In genomic region chr20:63651942-63652191, GRCh38 we compare ENCODE assay signal across 8 cellular contexts. TPM values are rescaled to one million over a fixed set of nuclear protein-coding genes. Genes with fewer than 3 reads are reported as not detected.
DNase-seq lines count a peak whose midpoint lies in the region; ATAC-seq, FAIRE-seq and TF ChIP-seq lines count a peak whose summit lies in the region.

No MANE protein-coding gene starts in this region.

- POLR2A ChIA-PET in A549 (lab: Yijun Ruan, JAX): interaction anchor here (2.2 kb wide), 1 partner anchor 10 kb away, joined by 7 read pairs; no protein-coding TSS in a partner anchor

- intact Hi-C loops in mammary epithelial cell (cut with micrococcal nuclease): loop anchor here (10.0 kb wide), 1 partner anchor 117 kb away; the partner anchor contains the start of gene PTK6

- no peaks in the 10 kb centered on the region for H4K20me1 ChIP-seq in mammary epithelial cell (ENCODE audit: insufficient read depth, low read length)

- H3K27me3 ChIP-seq in HUES48 (ENCODE audit: control insufficient read depth, insufficient read depth, low read length) (peaks cover 9% of the 10 kb centered on the region; the same call in 1 of the 2 replicates), mammary epithelial cell (ENCODE audit: insufficient read depth, low read length) (no peaks in the 10 kb centered on the region)

- no peaks in the 10 kb centered on the region for H3K36me3 Mint-ChIP-seq in mesothelial cell of epicardium

- H3K27me3 Mint-ChIP-seq in mesothelial cell of epicardium (ENCODE audit: low read depth): no peaks in the 10 kb centered on the region

- H3K9me3 Mint-ChIP-seq in mesothelial cell of epicardium: no peaks in the 10 kb centered on the region

- H3K27ac ChIP-seq in A549 (no peak overlapping the region; a peak in 1 of 6 replicates), HUES48 (ENCODE audit: low read depth, low read length) (no peak overlapping the region), mammary epithelial cell (ENCODE audit: insufficient read depth, low read depth, low read length) (no peak overlapping the region)

- BruUV-seq in mammary epithelial cell (replicated peaks; lab: Mats Ljungman, UMichigan): no TSS peak

- CTCF ChIA-PET in A549 (lab: Yijun Ruan, JAX): interaction anchor here (0.8 to 1.8 kb wide), 2 partner anchors 10 to 322 kb away, joined by 3 to 6 read pairs; no protein-coding TSS in a partner anchor
- CTCF ChIA-PET in mammary epithelial cell (lab: Charles Lee; ENCODE audit: low non-redundant PET): no interaction called here

- H3K4me3 ChIP-seq in A549: peak overlapping the region; percentile 56; the same call in 2 of the 3 replicates
- H3K4me3 ChIP-seq in HUES48 (ENCODE audit: low read depth, low read length): peak overlapping the region; percentile 66
- peak overlapping the region in 2 of 3 experiments; percentile 30 to 57 for H3K4me3 ChIP-seq in mammary epithelial cell (replicated peaks in 1 of 3; ENCODE audit: insufficient read depth in 1 of 3, low read depth in 2 of 3, low read length in 3 of 3)

- H3K4me1 ChIP-seq in A549 (peaks cover 14% of the 10 kb centered on the region), HUES48 (ENCODE audit: control insufficient read depth, insufficient read depth, low read length) (peaks cover 8% of the 10 kb centered on the region), mammary epithelial cell (ENCODE audit: insufficient read depth, low read length) (peaks cover 15% of the 10 kb centered on the region)

- no peaks in the 10 kb centered on the region for H3K79me2 ChIP-seq in mammary epithelial cell (ENCODE audit: insufficient read depth, low read length)

- no peak overlapping the region for H3K27ac Mint-ChIP-seq in mesothelial cell of epicardium

- TF ChIP-seq CTCF in A549 (IDR thresholded peaks at IDR 0.05): no peak
- TF ChIP-seq CTCF in mammary epithelial cell (conservative IDR thresholded peaks at IDR 0.05 in 1 of 2, IDR thresholded peaks at IDR 0.05 in 1 of 2; ENCODE audit: extremely low read depth in 1 of 2, insufficient read depth in 1 of 2, low read depth in 1 of 2, low read length in 2 of 2): no peak
- no peak for TF ChIP-seq CTCF in mesothelial cell of epicardium (IDR thresholded peaks at IDR 0.05; ENCODE audit: unreplicated experiment)

- no peak overlapping the region for H3K9ac ChIP-seq in HUES48 (ENCODE audit: low read depth, low read length)
- H3K9ac ChIP-seq in mammary epithelial cell (ENCODE audit: insufficient read depth, low read length): no peak overlapping the region

- dilution Hi-C loops in mammary epithelial cell (cut with HindIII; ENCODE audit: low sequenced_read_pairs): no loop called here

- ATAC-seq in A549 (no peak), HG03108 (IDR thresholded peaks at IDR 0.05; ENCODE audit: unreplicated experiment) (no peak)

- TF ChIP-seq POLR2A in A549 (IDR thresholded peaks at IDR 0.05; ENCODE audit: low read length): no peak

- WGBS in A549 (ENCODE audit: missing lambda C conversion rate): 47% methylated on average over 8 of the region's 11 CpGs
- no CpG with 5 or more reads among the region's 11 CpGs for WGBS in mammary epithelial cell (ENCODE audit: low coverage, missing lambda C conversion rate)

- in situ Hi-C loops in mammary epithelial cell (cut with MboI; ENCODE audit: low sequenced_read_pairs in 2 of 2): no loop called here

- no peak for TF ChIP-seq EP300 in A549 (IDR thresholded peaks at IDR 0.05)

- no peak overlapping the region for H2AFZ ChIP-seq in mammary epithelial cell (ENCODE audit: low read depth, low read length)

- peak overlapping the region; percentile 74 for H3K4me3 Mint-ChIP-seq in mesothelial cell of epicardium

- peak overlapping the region; percentile 99 for H3K4me2 ChIP-seq in A549
- peak overlapping the region; percentile 95 for H3K4me2 ChIP-seq in mammary epithelial cell (ENCODE audit: insufficient read depth, low read depth, low read length)

- no peak for DNase-seq in A549 (ENCODE audit: low read depth in 1 of 2, low spot score in 1 of 2)
- no peak for DNase-seq in mammary epithelial cell
- no peak for DNase-seq in mesothelial cell of epicardium (ENCODE audit: low spot score in 2 of 2, unreplicated experiment in 2 of 2)
- DNase-seq in NCI-H748 treated with DMSO at 0.1 percent for 48 hours (lab: John Stamatoyannopoulos, UW): no peak
- DNase-seq in NCI-H2081 (lab: John Stamatoyannopoulos, UW): no peak
- no peak for DNase-seq in OCI-M2 (lab: John Stamatoyannopoulos, UW; ENCODE audit: unreplicated experiment)

- FAIRE-seq in A549 (lab: Jason Lieb, UNC): no peak

- H3K9me3 ChIP-seq in A549 (no peaks in the 10 kb centered on the region), HUES48 (ENCODE audit: control insufficient read depth, insufficient read depth, low read length) (no peaks in the 10 kb centered on the region), mammary epithelial cell (replicated peaks; ENCODE audit: insufficient read depth, low read length) (no peaks in the 10 kb centered on the region)

- no peak for TF ChIP-seq RAD21 in A549 (conservative IDR thresholded peaks at IDR 0.05 in 1 of 2, IDR thresholded peaks at IDR 0.05 in 1 of 2)

- peaks cover 4% of the 10 kb centered on the region; the same call in 1 of the 2 replicates for H3K36me3 ChIP-seq in HUES48 (ENCODE audit: control insufficient read depth, insufficient read depth, low read length)
- H3K36me3 ChIP-seq in mammary epithelial cell (ENCODE audit: insufficient read depth, low read length): no peaks in the 10 kb centered on the region

- H3K4me1 Mint-ChIP-seq in mesothelial cell of epicardium: peaks cover 13% of the 10 kb centered on the region

TF ChIP-seq in A549, 52 proteins besides CTCF, POLR2A, EP300 and RAD21:
- TF ChIP-seq RCOR1 (IDR thresholded peaks at IDR 0.05; ENCODE audit: low read depth, low read length): no peak
- TF ChIP-seq CHD2 (IDR thresholded peaks at IDR 0.05; ENCODE audit: low read length, partially characterized antibody): no peak
- TF ChIP-seq FOXS1 (CRISPR knock-in tag; IDR thresholded peaks at IDR 0.05): no peak

RNA-seq across cellular contexts. Expression of gene STMN3, which starts 1.4 kb away (rescaled TPM):
- polyA plus RNA-seq in A549 (2011; rRNA removed): 2.5 and 2.8 TPM in 2 replicates
- polyA plus RNA-seq in A549 (2012; cell fraction: cytosol; rRNA removed): 9.2 and 14.4 TPM in 2 replicates
- polyA plus RNA-seq in A549 (2012; cell fraction: nucleus; rRNA removed): 14.7 and 18.5 TPM in 2 replicates
- 3.2 to 5.0 TPM (median 3.8 TPM) in 3 replicates for polyA plus RNA-seq in A549 (2017; fragmentation: RNase III; extraction: RNeasy Plus Mini Kit Qiagen cat#74134 plus additional on column Dnase treatment)
- polyA minus RNA-seq in A549 (2011; rRNA and poly(A)+ RNA removed): 1.6 and 2.9 TPM in 2 replicates
- 1 to 10 TPM; 7.5 to 8.5 TPM for total RNA-seq in mammary epithelial cell
- 15.2 TPM for polyA plus RNA-seq in mammary epithelial cell
- polyA minus RNA-seq in mammary epithelial cell: 10.4 TPM
- 29.9 to 34.1 TPM (median 32.1 TPM) in 3 replicates for total RNA-seq in mesothelial cell of epicardium

RNA-seq across cellular contexts. Expression of gene RTEL1, which starts 6.2 kb away (rescaled TPM):
- polyA plus RNA-seq in A549 (2011; rRNA removed): 12.6 and 13.5 TPM in 2 replicates
- 10.9 and 14.3 TPM in 2 replicates for polyA plus RNA-seq in A549 (2012; cell fraction: cytosol; rRNA removed)
- polyA plus RNA-seq in A549 (2012; cell fraction: nucleus; rRNA removed): 87.2 and 98.4 TPM in 2 replicates
- 10.7 to 11.6 TPM (median 11.3 TPM) in 3 replicates for polyA plus RNA-seq in A549 (2017; fragmentation: RNase III; extraction: RNeasy Plus Mini Kit Qiagen cat#74134 plus additional on column Dnase treatment)
- polyA minus RNA-seq in A549 (2011; rRNA and poly(A)+ RNA removed): 34.4 and 37.9 TPM in 2 replicates
- total RNA-seq in mammary epithelial cell: 10 to 100 TPM in 1 of 2 donors, 1 to 10 TPM in 1; 8.0 to 32.5 TPM
- 11.5 TPM for polyA plus RNA-seq in mammary epithelial cell
- polyA minus RNA-seq in mammary epithelial cell: 87.4 TPM
- total RNA-seq in mesothelial cell of epicardium: 38.7 to 45.2 TPM (median 42.2 TPM) in 3 replicates

RNA-seq across cellular contexts. Expression of gene GMEB2, which starts 25.0 kb away (rescaled TPM):
- polyA plus RNA-seq in A549 (2011; rRNA removed): 6.6 and 6.8 TPM in 2 replicates
- polyA plus RNA-seq in A549 (2012; cell fraction: cytosol; rRNA removed): 7.4 and 10.6 TPM in 2 replicates
- 19.3 and 20.4 TPM in 2 replicates for polyA plus RNA-seq in A549 (2012; cell fraction: nucleus; rRNA removed)
- polyA plus RNA-seq in A549 (2017; fragmentation: RNase III; extraction: RNeasy Plus Mini Kit Qiagen cat#74134 plus additional on column Dnase treatment): 6.4 to 7.0 TPM (median 6.5 TPM) in 3 replicates
- 5.8 and 7.0 TPM in 2 replicates for polyA minus RNA-seq in A549 (2011; rRNA and poly(A)+ RNA removed)
- total RNA-seq in mammary epithelial cell: 10 to 100 TPM in 1 of 2 donors, 1 to 10 TPM in 1; 9.3 to 12.8 TPM
- 8.3 TPM for polyA plus RNA-seq in mammary epithelial cell
- polyA minus RNA-seq in mammary epithelial cell: 9.4 TPM
- total RNA-seq in mesothelial cell of epicardium: 16.1 to 17.2 TPM (median 17.0 TPM) in 3 replicates

RNA-seq across cellular contexts. Expression of gene TNFRSF6B, which starts 44.6 kb away (rescaled TPM):
- polyA plus RNA-seq in A549 (2011; rRNA removed): 0.20 and 0.22 TPM in 2 replicates
- 2.3 and 4.3 TPM in 2 replicates for polyA plus RNA-seq in A549 (2012; cell fraction: cytosol; rRNA removed)
- 16.7 and 55.0 TPM in 2 replicates for polyA plus RNA-seq in A549 (2012; cell fraction: nucleus; rRNA removed)
- polyA plus RNA-seq in A549 (2017; fragmentation: RNase III; extraction: RNeasy Plus Mini Kit Qiagen cat#74134 plus additional on column Dnase treatment): 0.63 to 0.69 TPM (median 0.66 TPM) in 3 replicates
- not detected in 2 replicates for polyA minus RNA-seq in A549 (2011; rRNA and poly(A)+ RNA removed)
- 10 to 100 TPM in 1 of 2 donors, 1 to 10 TPM in 1; 8.3 to 76.5 TPM for total RNA-seq in mammary epithelial cell
- polyA plus RNA-seq in mammary epithelial cell: 461 TPM
- polyA minus RNA-seq in mammary epithelial cell: 35.7 TPM
- 1.6 TPM in 1 of 3 replicates, not detected in the others for total RNA-seq in mesothelial cell of epicardium

RNA-seq across cellular contexts. Expression of gene ARFRP1, which starts 55.9 kb away (rescaled TPM):
- polyA plus RNA-seq in A549 (2011; rRNA removed) (14.1 and 25.1 TPM in 2 replicates), A549 (2017; fragmentation: RNase III; extraction: RNeasy Plus Mini Kit Qiagen cat#74134 plus additional on column Dnase treatment) (29.7 to 33.2 TPM (median 31.1 TPM) in 3 replicates), mammary epithelial cell (35.9 TPM)
- 50.5 and 52.7 TPM in 2 replicates for polyA plus RNA-seq in A549 (2012; cell fraction: cytosol; rRNA removed)
- polyA plus RNA-seq in A549 (2012; cell fraction: nucleus; rRNA removed): 81.2 and 97.2 TPM in 2 replicates
- polyA minus RNA-seq in A549 (2011; rRNA and poly(A)+ RNA removed): 14.8 TPM in 2 replicates
- total RNA-seq in mammary epithelial cell (10 to 100 TPM; 28.8 to 61.1 TPM), mesothelial cell of epicardium (45.3 to 47.2 TPM (median 46.1 TPM) in 3 replicates)
- polyA minus RNA-seq in mammary epithelial cell: 31.2 TPM
